In the genomic region with DNA sequence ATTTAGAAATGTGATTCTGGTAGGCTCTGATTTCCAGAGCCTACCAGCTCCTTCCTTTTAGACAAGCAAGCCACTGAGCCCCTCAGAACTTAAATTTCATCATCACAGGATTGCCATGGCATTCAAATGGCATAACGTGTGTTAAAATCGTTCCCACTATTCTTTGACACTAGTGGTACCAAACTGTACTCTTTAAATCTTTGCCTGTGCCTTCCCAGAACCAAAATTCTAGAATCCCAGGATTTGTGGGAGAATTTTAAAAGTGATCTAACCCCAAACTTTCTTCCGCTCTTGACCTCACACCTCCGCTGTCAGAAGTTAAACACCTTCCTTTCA, we compare ENCODE assay signal across 8 cellular contexts. TPM values are rescaled to one million over a fixed set of nuclear protein-coding genes. Genes with fewer than 3 reads are reported as not detected.
DNase-seq lines count a peak whose midpoint lies in the region; ATAC-seq and TF ChIP-seq lines count a peak whose summit lies in the region.

No MANE protein-coding gene starts in this region.

- peaks cover 1% of the 10 kb centered on the region for H3K36me3 Mint-ChIP-seq in activated naive CD4-positive, alpha-beta T cell treated with anti-CD3 and anti-CD28 coated beads, Interleukin-2, amount 50 U/mL, for 24 hours
- H3K36me3 Mint-ChIP-seq in activated CD8-positive, alpha-beta T cell treated with anti-CD3 and anti-CD28 coated beads, Interleukin-2, amount 10 ng/mL, durations not matched to agents 7 days and 5 days (ENCODE audit: low read depth) = peaks cover 20% of the 10 kb centered on the region
- peaks cover 3% of the 10 kb centered on the region for H3K36me3 Mint-ChIP-seq in type B pancreatic cell

- peaks cover 2% of the 10 kb centered on the region for H3K27me3 Mint-ChIP-seq in activated naive CD4-positive, alpha-beta T cell treated with anti-CD3 and anti-CD28 coated beads, Interleukin-2, amount 50 U/mL, for 24 hours
- H3K27me3 Mint-ChIP-seq in activated CD8-positive, alpha-beta T cell treated with anti-CD3 and anti-CD28 coated beads, Interleukin-2, amount 10 ng/mL, durations not matched to agents 7 days and 5 days (ENCODE audit: low read depth) = peaks cover 3% of the 10 kb centered on the region
- no peaks in the 10 kb centered on the region for H3K27me3 Mint-ChIP-seq in type B pancreatic cell

- CTCF ChIA-PET in activated CD8-positive, alpha-beta T cell treated with anti-CD3 and anti-CD28 coated beads, Interleukin-2, amount 10 ng/mL, durations not matched to agents 7 days and 5 days (lab: Charles Lee) = no interaction called here

- no peaks in the 10 kb centered on the region for H3K9me3 Mint-ChIP-seq in activated naive CD4-positive, alpha-beta T cell treated with anti-CD3 and anti-CD28 coated beads, Interleukin-2, amount 50 U/mL, for 24 hours
- no peaks in the 10 kb centered on the region for H3K9me3 Mint-ChIP-seq in activated CD8-positive, alpha-beta T cell treated with anti-CD3 and anti-CD28 coated beads, Interleukin-2, amount 10 ng/mL, durations not matched to agents 7 days and 5 days (ENCODE audit: insufficient read depth)
- H3K9me3 Mint-ChIP-seq in type B pancreatic cell = no peaks in the 10 kb centered on the region

- H3K27me3 ChIP-seq in kidney epithelial cell (ENCODE audit: control insufficient read depth, insufficient read depth, low read length) = no peaks in the 10 kb centered on the region

- no peaks in the 10 kb centered on the region for H3K36me3 ChIP-seq in kidney epithelial cell (ENCODE audit: control insufficient read depth, insufficient read depth, low read length)

- ATAC-seq in activated CD8-positive, alpha-beta T cell treated with anti-CD3 and anti-CD28 coated beads, Interleukin-2, amount 10 ng/mL, durations not matched to agents 7 days and 5 days = no peak

- H3K4me1 Mint-ChIP-seq in activated naive CD4-positive, alpha-beta T cell treated with anti-CD3 and anti-CD28 coated beads, Interleukin-2, amount 50 U/mL, for 24 hours = peaks cover 19% of the 10 kb centered on the region
- peaks cover 19% of the 10 kb centered on the region for H3K4me1 Mint-ChIP-seq in activated CD8-positive, alpha-beta T cell treated with anti-CD3 and anti-CD28 coated beads, Interleukin-2, amount 10 ng/mL, durations not matched to agents 7 days and 5 days (ENCODE audit: low read depth)
- H3K4me1 Mint-ChIP-seq in type B pancreatic cell (ENCODE audit: unreplicated experiment) = peaks cover 18% of the 10 kb centered on the region

- H3K4me3 Mint-ChIP-seq in activated naive CD4-positive, alpha-beta T cell treated with anti-CD3 and anti-CD28 coated beads, Interleukin-2, amount 50 U/mL, for 24 hours = peak overlapping the region; percentile 99
- H3K4me3 Mint-ChIP-seq in activated CD8-positive, alpha-beta T cell treated with anti-CD3 and anti-CD28 coated beads, Interleukin-2, amount 10 ng/mL, durations not matched to agents 7 days and 5 days = peak overlapping the region; percentile 92
- H3K4me3 Mint-ChIP-seq in type B pancreatic cell = peak overlapping the region; percentile 95

- peak overlapping the region; percentile 83 for H3K4me3 ChIP-seq in kidney epithelial cell (ENCODE audit: low read depth, low read length)

- TF ChIP-seq CTCF in kidney epithelial cell (IDR thresholded peaks at IDR 0.05; ENCODE audit: insufficient read depth, low read length, poor library complexity, severe bottlenecking) (no peak), type B pancreatic cell (conservative IDR thresholded peaks at IDR 0.05) (no peak)

- POLR2A ChIA-PET in activated CD8-positive, alpha-beta T cell treated with anti-CD3 and anti-CD28 coated beads, Interleukin-2, amount 10 ng/mL, durations not matched to agents 7 days and 5 days (lab: Charles Lee) = no interaction called here

- DNase-seq in activated naive CD4-positive, alpha-beta T cell (lab: John Stamatoyannopoulos, UW) = no peak
- no peak for DNase-seq in activated CD8-positive, alpha-beta T cell treated with anti-CD3 and anti-CD28 coated beads, Interleukin-2, amount 10 ng/mL, durations not matched to agents 7 days and 5 days
- DNase-seq in kidney epithelial cell (ENCODE audit: low read depth) (no peak), type B pancreatic cell (ENCODE audit: extremely low spot score, unreplicated experiment) (no peak), SKM-1 (lab: John Stamatoyannopoulos, UW; ENCODE audit: unreplicated experiment) (no peak), COLO668 (lab: John Stamatoyannopoulos, UW; ENCODE audit: unreplicated experiment) (no peak)
- no peak for DNase-seq in stimulated activated CD4-positive, alpha-beta T cell treated with anti-CD3 and anti-CD28 coated beads, Interleukin-4, amount 100 ng/mL, for 1 hour

- peak overlapping the region; percentile 100 for H3K27ac Mint-ChIP-seq in activated naive CD4-positive, alpha-beta T cell treated with anti-CD3 and anti-CD28 coated beads, Interleukin-2, amount 50 U/mL, for 24 hours
- H3K27ac Mint-ChIP-seq in activated CD8-positive, alpha-beta T cell treated with anti-CD3 and anti-CD28 coated beads, Interleukin-2, amount 10 ng/mL, durations not matched to agents 7 days and 5 days = peak overlapping the region; percentile 94
- H3K27ac Mint-ChIP-seq in type B pancreatic cell = peak overlapping the region; percentile 92

RNA-seq across cellular contexts. Expression of gene INTS2, which starts 0.3 kb away (rescaled TPM):
- 10 to 100 TPM; 21.7 to 23.0 TPM for total RNA-seq in activated CD8-positive, alpha-beta T cell treated with anti-CD3 and anti-CD28 coated beads, Interleukin-2, amount 10 ng/mL, durations not matched to agents 7 days and 5 days
- 10.1 and 13.3 TPM in 2 replicates for total RNA-seq in kidney epithelial cell
- total RNA-seq in type B pancreatic cell (ENCODE audit: low replicate concordance) = 13.9 and 18.2 TPM in 2 replicates
